17 cellular contexts compared by ENCODE assay signal in the genomic region with DNA sequence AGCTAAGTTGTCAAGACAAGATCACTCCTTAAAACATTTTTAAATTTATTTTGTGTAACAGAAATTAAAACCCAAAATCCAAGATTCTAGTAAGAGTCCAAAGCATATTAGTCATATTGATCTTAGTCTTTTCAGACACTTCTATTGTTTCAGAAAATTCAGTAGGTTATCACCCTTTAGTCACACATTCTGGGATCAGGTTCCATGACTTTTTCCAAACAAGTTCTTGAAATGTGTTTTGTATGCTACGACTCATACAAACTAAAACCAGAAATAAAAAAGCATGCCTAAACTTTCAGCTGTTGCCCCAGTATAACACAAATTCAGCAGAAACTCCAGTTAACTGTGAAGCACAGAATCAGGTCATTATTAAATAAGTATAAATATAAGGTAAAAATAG. TPM values are rescaled to one million over a fixed set of nuclear protein-coding genes. Genes with fewer than 3 reads are reported as not detected.
"Had no signal": no experiment of that assay in that cellular context is flagged by ENCODE, and none has a peak within 500 bp of the region (broad histone marks: within the 10 kb centered on the region; RNA-seq: fewer than 3 reads in every experiment).

No MANE protein-coding gene starts in this region.

- H3K4me3 Mint-ChIP-seq: neural crest cell had no signal

- H3K4me3 ChIP-seq: cardiac muscle cell, dorsolateral prefrontal cortex, pancreas, sigmoid colon had no signal

- H3K9me3 ChIP-seq: pancreas, sigmoid colon had no signal

- H3K27ac ChIP-seq: cardiac muscle cell, dorsolateral prefrontal cortex, pancreas, sigmoid colon had no signal

- ATAC-seq: esophagus mucosa; left lobe of liver; pancreas; stimulated activated naive CD8-positive, alpha-beta T cell treated with anti-CD3 and anti-CD28 coated beads, Interleukin-15, Interleukin-2, amounts not matched to agents 100 U/mL and 50 U/mL, for 24 hours had no signal

- H3K27me3 ChIP-seq: cardiac muscle cell, dorsolateral prefrontal cortex, pancreas, sigmoid colon had no signal

- DNase-seq: activated CD4-positive, CD25-positive, alpha-beta regulatory T cell treated with anti-CD3 and anti-CD28 coated beads, Interleukin-2, amount 50 U/mL, for 72 hours; activated naive CD4-positive, alpha-beta T cell; aorta; dorsolateral prefrontal cortex; pancreas; sigmoid colon; stimulated activated CD4-positive, alpha-beta T cell treated with anti-CD3 and anti-CD28 coated beads, Interleukin-4, amount 100 ng/mL, for 24 hours; stimulated activated CD8-positive, alpha-beta memory T cell treated with anti-CD3 and anti-CD28 coated beads, Interleukin-4, amount 100 ng/mL, for 48 hours; stimulated activated naive CD8-positive, alpha-beta T cell treated with anti-CD3 and anti-CD28 coated beads, Interleukin-15, Interleukin-2, amounts not matched to agents 100 U/mL and 50 U/mL, for 24 hours; T-helper 1 cell; T1000; trophoblast cell had no signal

- H3K4me1 ChIP-seq: pancreas had no signal

- H3K36me3 ChIP-seq: cardiac muscle cell, pancreas, sigmoid colon had no signal

RNA-seq across cellular contexts. Expression of a gene that starts 10.7 kb away (rescaled TPM):
- total RNA-seq: activated CD8-positive, alpha-beta memory T cell treated with anti-CD3 and anti-CD28 coated beads for 36 hours had no signal
